Comparison of ENCODE assay signal across 9 cellular contexts in the genomic region with DNA sequence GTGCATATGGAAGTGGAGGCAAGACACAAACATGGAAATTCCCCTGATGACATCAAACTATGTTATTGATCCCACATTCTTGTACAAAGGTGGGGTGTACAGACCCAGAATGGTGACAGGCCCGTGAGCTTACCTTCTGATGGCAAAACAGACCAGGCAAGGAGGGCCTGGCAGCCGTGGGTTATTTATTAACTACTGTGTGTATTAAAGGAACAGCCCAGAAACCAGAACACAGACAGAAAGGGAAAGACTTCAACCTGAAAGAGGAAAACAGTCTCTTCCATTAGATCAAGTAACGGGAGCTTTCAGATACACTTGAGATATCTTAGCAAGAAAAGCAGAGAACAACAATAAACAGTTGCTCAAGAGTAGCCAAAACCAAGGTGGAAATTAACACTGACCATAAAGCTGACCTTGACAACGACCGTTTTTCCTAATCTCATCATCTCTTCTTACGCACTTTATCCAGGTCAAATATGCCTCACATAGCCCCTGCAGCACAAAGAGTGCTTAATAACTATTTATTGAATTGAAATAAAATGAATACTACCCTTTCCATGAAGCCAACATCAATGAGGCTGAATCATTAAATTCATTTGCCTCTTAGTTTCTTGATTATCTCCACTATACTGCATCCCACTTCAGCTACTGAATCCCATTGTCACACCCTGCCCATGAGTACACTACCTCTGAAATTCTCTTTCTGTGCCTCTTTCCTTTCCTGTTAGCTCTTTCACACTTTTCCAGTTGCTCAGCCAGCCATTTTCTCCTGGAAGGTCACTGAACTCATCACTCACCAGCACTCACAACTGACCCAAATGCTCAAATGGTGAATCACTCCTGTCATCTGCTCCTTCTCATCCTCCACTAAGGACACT.
A peak's percentile ranks its signal among the peaks of the same experiment; 100 is the strongest.
DNase-seq lines count a peak whose midpoint lies in the region; ATAC-seq, FAIRE-seq and TF ChIP-seq lines count a peak whose summit lies in the region.
"Had no signal": no experiment of that assay in that cellular context is flagged by ENCODE, and none has a peak within 500 bp of the region (broad histone marks: within the 10 kb centered on the region; RNA-seq: fewer than 3 reads in every experiment).

No MANE protein-coding gene starts in this region.

- DNase-seq in GM18507 (ENCODE audit: extremely low spot score, insufficient read length, low read depth) (no peak), cardiac septum (ENCODE audit: low spot score) (peak; percentile 78), retina (peak; percentile 32), cortex of kidney (lab: John Stamatoyannopoulos, UW) (no peak), NCI-H2029 treated with DMSO at 0.1 percent for 48 hours (lab: John Stamatoyannopoulos, UW) (no peak), putamen (ENCODE audit: low spot score) (no peak), KG1 (lab: John Stamatoyannopoulos, UW) (no peak)
- DNase-seq: RPMI8226 had no signal

- peak; percentile 88 for ATAC-seq in SK-N-SH treated with all-trans-retinoic acid at 6 μM for 48 hours

- FAIRE-seq in GM18507 (lab: Jason Lieb, UNC) = peak; percentile 56

- intact Hi-C loops in cardiac septum (cut with DNase I) = no loop called here

TF ChIP-seq in SK-N-SH treated with all-trans-retinoic acid at 6 μM for 48 hours, 23 proteins besides CTCF, POLR2A, EP300 and RAD21:
- TF ChIP-seq CSRNP3 (CRISPR knock-in tag; IDR thresholded peaks at IDR 0.05) = no peak
- TF ChIP-seq TCF4 (CRISPR knock-in tag; IDR thresholded peaks at IDR 0.05; ENCODE audit: borderline replicate concordance) = no peak
- TF ChIP-seq, protein P1, sequence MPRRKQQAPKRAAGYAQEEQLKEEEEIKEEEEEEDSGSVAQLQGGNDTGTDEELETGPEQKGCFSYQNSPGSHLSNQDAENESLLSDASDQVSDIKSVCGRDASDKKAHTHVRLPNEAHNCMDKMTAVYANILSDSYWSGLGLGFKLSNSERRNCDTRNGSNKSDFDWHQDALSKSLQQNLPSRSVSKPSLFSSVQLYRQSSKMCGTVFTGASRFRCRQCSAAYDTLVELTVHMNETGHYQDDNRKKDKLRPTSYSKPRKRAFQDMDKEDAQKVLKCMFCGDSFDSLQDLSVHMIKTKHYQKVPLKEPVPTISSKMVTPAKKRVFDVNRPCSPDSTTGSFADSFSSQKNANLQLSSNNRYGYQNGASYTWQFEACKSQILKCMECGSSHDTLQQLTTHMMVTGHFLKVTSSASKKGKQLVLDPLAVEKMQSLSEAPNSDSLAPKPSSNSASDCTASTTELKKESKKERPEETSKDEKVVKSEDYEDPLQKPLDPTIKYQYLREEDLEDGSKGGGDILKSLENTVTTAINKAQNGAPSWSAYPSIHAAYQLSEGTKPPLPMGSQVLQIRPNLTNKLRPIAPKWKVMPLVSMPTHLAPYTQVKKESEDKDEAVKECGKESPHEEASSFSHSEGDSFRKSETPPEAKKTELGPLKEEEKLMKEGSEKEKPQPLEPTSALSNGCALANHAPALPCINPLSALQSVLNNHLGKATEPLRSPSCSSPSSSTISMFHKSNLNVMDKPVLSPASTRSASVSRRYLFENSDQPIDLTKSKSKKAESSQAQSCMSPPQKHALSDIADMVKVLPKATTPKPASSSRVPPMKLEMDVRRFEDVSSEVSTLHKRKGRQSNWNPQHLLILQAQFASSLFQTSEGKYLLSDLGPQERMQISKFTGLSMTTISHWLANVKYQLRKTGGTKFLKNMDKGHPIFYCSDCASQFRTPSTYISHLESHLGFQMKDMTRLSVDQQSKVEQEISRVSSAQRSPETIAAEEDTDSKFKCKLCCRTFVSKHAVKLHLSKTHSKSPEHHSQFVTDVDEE (CRISPR knock-in tag; IDR thresholded peaks at IDR 0.05) = no peak
- TF ChIP-seq, protein P2, sequence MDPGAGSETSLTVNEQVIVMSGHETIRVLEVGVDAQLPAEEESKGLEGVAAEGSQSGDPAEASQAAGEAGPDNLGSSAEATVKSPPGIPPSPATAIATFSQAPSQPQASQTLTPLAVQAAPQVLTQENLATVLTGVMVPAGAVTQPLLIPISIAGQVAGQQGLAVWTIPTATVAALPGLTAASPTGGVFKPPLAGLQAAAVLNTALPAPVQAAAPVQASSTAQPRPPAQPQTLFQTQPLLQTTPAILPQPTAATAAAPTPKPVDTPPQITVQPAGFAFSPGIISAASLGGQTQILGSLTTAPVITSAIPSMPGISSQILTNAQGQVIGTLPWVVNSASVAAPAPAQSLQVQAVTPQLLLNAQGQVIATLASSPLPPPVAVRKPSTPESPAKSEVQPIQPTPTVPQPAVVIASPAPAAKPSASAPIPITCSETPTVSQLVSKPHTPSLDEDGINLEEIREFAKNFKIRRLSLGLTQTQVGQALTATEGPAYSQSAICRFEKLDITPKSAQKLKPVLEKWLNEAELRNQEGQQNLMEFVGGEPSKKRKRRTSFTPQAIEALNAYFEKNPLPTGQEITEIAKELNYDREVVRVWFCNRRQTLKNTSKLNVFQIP (CRISPR knock-in tag; IDR thresholded peaks at IDR 0.05; ENCODE audit: borderline replicate concordance, low read depth) = peak; percentile 68; the same call in 1 of the 2 replicates
- TF ChIP-seq ZNF8 (CRISPR knock-in tag; IDR thresholded peaks at IDR 0.05) = no peak
- no peak; the same call in 1 of the 2 replicates for TF ChIP-seq SNAI2 (CRISPR knock-in tag; IDR thresholded peaks at IDR 0.05)
- TF ChIP-seq ZNF565 (CRISPR knock-in tag; conservative IDR thresholded peaks at IDR 0.05; ENCODE audit: low read depth) = no peak
- TF ChIP-seq ISL1 (CRISPR knock-in tag; IDR thresholded peaks at IDR 0.05) = peak; percentile 63; the same call in 1 of the 2 replicates
- 0 out of 2 replicates have a peak, but pooled peaks have one; percentile 75 for TF ChIP-seq CSDC2 (CRISPR knock-in tag; IDR thresholded peaks at IDR 0.05)
- peak; percentile 88 for TF ChIP-seq ZC3H10 (CRISPR knock-in tag; IDR thresholded peaks at IDR 0.05)
- TF ChIP-seq, protein P3, sequence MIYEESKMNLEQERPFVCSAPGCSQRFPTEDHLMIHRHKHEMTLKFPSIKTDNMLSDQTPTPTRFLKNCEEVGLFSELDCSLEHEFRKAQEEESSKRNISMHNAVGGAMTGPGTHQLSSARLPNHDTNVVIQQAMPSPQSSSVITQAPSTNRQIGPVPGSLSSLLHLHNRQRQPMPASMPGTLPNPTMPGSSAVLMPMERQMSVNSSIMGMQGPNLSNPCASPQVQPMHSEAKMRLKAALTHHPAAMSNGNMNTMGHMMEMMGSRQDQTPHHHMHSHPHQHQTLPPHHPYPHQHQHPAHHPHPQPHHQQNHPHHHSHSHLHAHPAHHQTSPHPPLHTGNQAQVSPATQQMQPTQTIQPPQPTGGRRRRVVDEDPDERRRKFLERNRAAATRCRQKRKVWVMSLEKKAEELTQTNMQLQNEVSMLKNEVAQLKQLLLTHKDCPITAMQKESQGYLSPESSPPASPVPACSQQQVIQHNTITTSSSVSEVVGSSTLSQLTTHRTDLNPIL (CRISPR knock-in tag; IDR thresholded peaks at IDR 0.05; ENCODE audit: low read depth) = no peak
- TF ChIP-seq RARB (CRISPR knock-in tag; IDR thresholded peaks at IDR 0.05) = no peak
- TF ChIP-seq PPARA (CRISPR knock-in tag; IDR thresholded peaks at IDR 0.05; ENCODE audit: borderline replicate concordance) = no peak
- TF ChIP-seq, protein P4, sequence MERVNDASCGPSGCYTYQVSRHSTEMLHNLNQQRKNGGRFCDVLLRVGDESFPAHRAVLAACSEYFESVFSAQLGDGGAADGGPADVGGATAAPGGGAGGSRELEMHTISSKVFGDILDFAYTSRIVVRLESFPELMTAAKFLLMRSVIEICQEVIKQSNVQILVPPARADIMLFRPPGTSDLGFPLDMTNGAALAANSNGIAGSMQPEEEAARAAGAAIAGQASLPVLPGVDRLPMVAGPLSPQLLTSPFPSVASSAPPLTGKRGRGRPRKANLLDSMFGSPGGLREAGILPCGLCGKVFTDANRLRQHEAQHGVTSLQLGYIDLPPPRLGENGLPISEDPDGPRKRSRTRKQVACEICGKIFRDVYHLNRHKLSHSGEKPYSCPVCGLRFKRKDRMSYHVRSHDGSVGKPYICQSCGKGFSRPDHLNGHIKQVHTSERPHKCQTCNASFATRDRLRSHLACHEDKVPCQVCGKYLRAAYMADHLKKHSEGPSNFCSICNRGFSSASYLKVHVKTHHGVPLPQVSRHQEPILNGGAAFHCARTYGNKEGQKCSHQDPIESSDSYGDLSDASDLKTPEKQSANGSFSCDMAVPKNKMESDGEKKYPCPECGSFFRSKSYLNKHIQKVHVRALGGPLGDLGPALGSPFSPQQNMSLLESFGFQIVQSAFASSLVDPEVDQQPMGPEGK (CRISPR knock-in tag; IDR thresholded peaks at IDR 0.05; ENCODE audit: borderline replicate concordance) = peak; percentile 75; the same call in 1 of the 2 replicates
- no peak for TF ChIP-seq ESRRG (CRISPR knock-in tag; IDR thresholded peaks at IDR 0.05)
- TF ChIP-seq BACH2 (CRISPR knock-in tag; IDR thresholded peaks at IDR 0.05; ENCODE audit: borderline replicate concordance) = no peak
- TF ChIP-seq TOX (CRISPR knock-in tag; IDR thresholded peaks at IDR 0.05; ENCODE audit: borderline replicate concordance) = peak; percentile 83; the same call in 1 of the 2 replicates
- TF ChIP-seq ZFP3 (CRISPR knock-in tag; IDR thresholded peaks at IDR 0.05) = peak; percentile 89
- no peak for TF ChIP-seq ZFP30 (CRISPR knock-in tag; IDR thresholded peaks at IDR 0.05)
- no peak for TF ChIP-seq ARNTL (CRISPR knock-in tag; IDR thresholded peaks at IDR 0.05; ENCODE audit: borderline replicate concordance, low read depth)
- no peak for TF ChIP-seq ZNF70 (CRISPR knock-in tag; IDR thresholded peaks at IDR 0.05)
- TF ChIP-seq GLIS3 (CRISPR knock-in tag; IDR thresholded peaks at IDR 0.05) = no peak
- no peak for TF ChIP-seq OSR1 (CRISPR knock-in tag; IDR thresholded peaks at IDR 0.05)

Comparison
In these comparisons a context has a peak if more than half of its experiments do, and no peak if none do; other contexts are left out.
1. DNase-seq: peak in cardiac septum (single experiment) and retina (single experiment); none in GM18507 (single experiment), cortex of kidney (single experiment), NCI-H2029 treated with DMSO at 0.1 percent for 48 hours (single experiment), putamen (single experiment) and KG1 (single experiment).